In genomic region chr14:105219043-105219612, GRCh38 we compare ENCODE assay signal across 22 cellular contexts. TPM values are rescaled to one million over a fixed set of nuclear protein-coding genes. Genes with fewer than 3 reads are reported as not detected.
A peak's percentile ranks its signal among the peaks of the same experiment; 100 is the strongest.
DNase-seq lines count a peak whose midpoint lies in the region; TF ChIP-seq lines count a peak whose summit lies in the region.
"Had no signal": no experiment of that assay in that cellular context is flagged by ENCODE, and none has a peak within 500 bp of the region (broad histone marks: within the 10 kb centered on the region; RNA-seq: fewer than 3 reads in every experiment).

No MANE protein-coding gene starts in this region.

- H3K4me1 Mint-ChIP-seq in endodermal cell = peaks cover 2% of the 10 kb centered on the region
- H3K4me1 Mint-ChIP-seq in neural progenitor cell = peaks cover 10% of the 10 kb centered on the region
- H3K4me1 Mint-ChIP-seq: GM23338 had no signal

- H3K27ac Mint-ChIP-seq in endodermal cell (peak overlapping the region; percentile 39), neural progenitor cell (no peak overlapping the region)
- H3K27ac Mint-ChIP-seq: GM23338, HFFc6 had no signal

- peaks cover 61% of the 10 kb centered on the region for H3K36me3 Mint-ChIP-seq in endodermal cell (ENCODE audit: low read depth)
- H3K36me3 Mint-ChIP-seq in neural progenitor cell = peaks cover 20% of the 10 kb centered on the region

- H3K27me3 Mint-ChIP-seq in endodermal cell (ENCODE audit: insufficient read depth) (no peaks in the 10 kb centered on the region), neural progenitor cell (ENCODE audit: insufficient read depth, low read depth) (peaks cover 3% of the 10 kb centered on the region)
- H3K27me3 Mint-ChIP-seq: CD4-positive, CD25-positive, alpha-beta regulatory T cell; CD8-positive, alpha-beta memory T cell had no signal

- H3K27ac ChIP-seq in HEK293 (ENCODE audit: extremely low read depth, low read depth, low read length) = no peak overlapping the region
- no peak overlapping the region for H3K27ac ChIP-seq in endodermal cell (ENCODE audit: low read depth, low read length)
- no peak overlapping the region for H3K27ac ChIP-seq in neural progenitor cell
- H3K27ac ChIP-seq: A549; BLaER1 treated with 17β-estradiol and CSF1 and Interleukin-3, amounts not matched to agents 10 nM and 100 nM had no signal

- H3K9me3 ChIP-seq in HEK293 (ENCODE audit: control insufficient read depth, insufficient read depth, low read depth, low read length) (no peaks in the 10 kb centered on the region), endodermal cell (ENCODE audit: control insufficient read depth, low read length) (no peaks in the 10 kb centered on the region), neural progenitor cell (ENCODE audit: low read depth) (no peaks in the 10 kb centered on the region)
- H3K9me3 ChIP-seq: A549; BLaER1 treated with 17β-estradiol and CSF1 and Interleukin-3, amounts not matched to agents 10 nM and 100 nM had no signal

- no peaks in the 10 kb centered on the region for H3F3A ChIP-seq in neural progenitor cell (ENCODE audit: low read depth)

- no peak for DNase-seq in endodermal cell
- no peak for DNase-seq in neural progenitor cell (ENCODE audit: low spot score)
- DNase-seq in foreskin fibroblast = no peak
- no peak for DNase-seq in activated CD8-positive, alpha-beta memory T cell treated with anti-CD3 and anti-CD28 coated beads for 24 hours
- no peak for DNase-seq in activated gamma-delta T cell treated with Interleukin-2 at 50 U/mL for 16 hours
- no peak for DNase-seq in AG08396 (ENCODE audit: low spot score)
- DNase-seq: CD4-positive, CD25-positive, alpha-beta regulatory T cell; CD8-positive, alpha-beta memory T cell; COR-L47; DMS 273 treated with DMSO at 0.1 percent for 48 hours; DMS53; DND-41; EL; HCEC 1CT; HFFc6; IMR-90 had no signal

- TF ChIP-seq CTCF in HEK293 (tag by site-specific recombination; IDR thresholded peaks at IDR 0.05) = no peak
- no peak for TF ChIP-seq CTCF in endodermal cell (conservative IDR thresholded peaks at IDR 0.05)
- no peak for TF ChIP-seq CTCF in neural progenitor cell (IDR thresholded peaks at IDR 0.05)
- TF ChIP-seq CTCF in foreskin fibroblast (IDR thresholded peaks at IDR 0.05; ENCODE audit: low read depth, low read length) = no peak

- CTCF ChIA-PET in HEK293 (lab: Yijun Ruan, JAX) = interaction anchor here (1.0 kb wide), 2 partner anchors 16 to 18 kb away, joined by 5 read pairs; no protein-coding TSS in a partner anchor

- POLR2A ChIA-PET in HEK293 (lab: Yijun Ruan, JAX) = no interaction called here

- H3K4me3 ChIP-seq in HEK293 (ENCODE audit: low read depth, low read length) = no peak overlapping the region
- H3K4me3 ChIP-seq in endodermal cell (ENCODE audit: low read length) = no peak overlapping the region
- no peak overlapping the region for H3K4me3 ChIP-seq in neural progenitor cell
- no peak overlapping the region for H3K4me3 ChIP-seq in foreskin fibroblast (ENCODE audit: low read depth in 1 of 2, low read length in 2 of 2)
- H3K4me3 ChIP-seq: A549; BLaER1 treated with 17β-estradiol and CSF1 and Interleukin-3, amounts not matched to agents 10 nM and 100 nM; GM12878; GM23338; K562 had no signal

- peaks cover 3 to 82% of the 10 kb centered on the region in 2 experiments; a peak in 2 of 3 replicates for H3K36me3 ChIP-seq in HEK293 (ENCODE audit: control insufficient read depth in 2 of 2, insufficient read depth in 1 of 2, low read length in 2 of 2)
- peaks cover 30% of the 10 kb centered on the region for H3K36me3 ChIP-seq in endodermal cell (ENCODE audit: control insufficient read depth, insufficient read depth, low read length)
- no peaks in the 10 kb centered on the region for H3K36me3 ChIP-seq in neural progenitor cell

- no peaks in the 10 kb centered on the region for H3K79me2 ChIP-seq in neural progenitor cell (ENCODE audit: low read depth)

- WGBS in endodermal cell (ENCODE audit: insufficient coverage in 1 of 2, insufficient read length in 1 of 2), 2 experiments = 95 to 97% methylated on average over 29 of the region's 29 CpGs

- H3K9me3 Mint-ChIP-seq in endodermal cell (no peaks in the 10 kb centered on the region), neural progenitor cell (no peaks in the 10 kb centered on the region)
- H3K9me3 Mint-ChIP-seq: CD4-positive, CD25-positive, alpha-beta regulatory T cell; CD8-positive, alpha-beta memory T cell; GM23338; HFFc6 had no signal

- no peak overlapping the region for H2AFZ ChIP-seq in neural progenitor cell (replicated peaks)
- H2AFZ ChIP-seq: GM23338 had no signal

- no peaks in the 10 kb centered on the region for H3K27me3 ChIP-seq in endodermal cell (ENCODE audit: control insufficient read depth, insufficient read depth, low read length, poor library complexity, severe bottlenecking)
- H3K27me3 ChIP-seq in neural progenitor cell = no peaks in the 10 kb centered on the region

- H3K4me3 Mint-ChIP-seq in endodermal cell (no peak overlapping the region), neural progenitor cell (peak overlapping the region; percentile 48)
- H3K4me3 Mint-ChIP-seq: CD4-positive, CD25-positive, alpha-beta regulatory T cell; CD8-positive, alpha-beta memory T cell; GM23338; HFFc6 had no signal

- H4K20me1 ChIP-seq in neural progenitor cell (ENCODE audit: low read depth) = no peaks in the 10 kb centered on the region

- H3K4me1 ChIP-seq in HEK293 (ENCODE audit: control insufficient read depth, insufficient read depth, low read length) = no peaks in the 10 kb centered on the region
- no peaks in the 10 kb centered on the region for H3K4me1 ChIP-seq in endodermal cell (ENCODE audit: control insufficient read depth, insufficient read depth, low read length)
- H3K4me1 ChIP-seq in neural progenitor cell = no peaks in the 10 kb centered on the region
- H3K4me1 ChIP-seq: A549 had no signal

- no peak overlapping the region for H3K4me2 ChIP-seq in neural progenitor cell
- H3K4me2 ChIP-seq: A549; BLaER1 treated with 17β-estradiol and CSF1 and Interleukin-3, amounts not matched to agents 10 nM and 100 nM; GM23338 had no signal

- H3K9ac ChIP-seq in endodermal cell (ENCODE audit: extremely low read depth, low read length, poor library complexity, severe bottlenecking) = no peak overlapping the region
- H3K9ac ChIP-seq in neural progenitor cell = no peak overlapping the region

TF ChIP-seq in HEK293, 187 proteins besides CTCF, POLR2A, EP300 and RAD21:
- TF ChIP-seq SCRT2 (tag by site-specific recombination; IDR thresholded peaks at IDR 0.05) (peak; percentile 85), SCRT1 (tag by site-specific recombination; IDR thresholded peaks at IDR 0.05; ENCODE audit: borderline replicate concordance) (peak; percentile 56; the same call in 1 of the 2 replicates), ZIC2 (tag by site-specific recombination; IDR thresholded peaks at IDR 0.05) (no peak), ZNF37A (tag by site-specific recombination; IDR thresholded peaks at IDR 0.05) (no peak), WT1 (tag by site-specific recombination; IDR thresholded peaks at IDR 0.05) (no peak), SP3 (tag by site-specific recombination; IDR thresholded peaks at IDR 0.05) (no peak), ZNF2 (tag by site-specific recombination; IDR thresholded peaks at IDR 0.05) (no peak), ZNF777 (tag by site-specific recombination; IDR thresholded peaks at IDR 0.05; ENCODE audit: borderline replicate concordance) (no peak)

RNA-seq across cellular contexts. Expression of gene BTBD6, which starts 29.2 kb away (rescaled TPM):
- total RNA-seq in endodermal cell = 10 to 100 TPM; 21.8 to 26.9 TPM
- 29.0 TPM for polyA plus RNA-seq in endodermal cell (2013, experiment 1 of 2)
- polyA plus RNA-seq in endodermal cell (2013, experiment 2 of 2) = 27.7 TPM
- total RNA-seq in neural progenitor cell (ENCODE audit: low replicate concordance) = 9.0 and 15.0 TPM in 2 replicates
- total RNA-seq: K562 had no signal
- polyA plus RNA-seq: K562 had no signal

RNA-seq across cellular contexts. Expression of gene NUDT14, which starts 38.0 kb away (rescaled TPM):
- total RNA-seq in endodermal cell (10 to 100 TPM; 43.4 to 59.5 TPM), neural progenitor cell (ENCODE audit: low replicate concordance) (5.5 and 27.0 TPM in 2 replicates)
- 20.9 TPM for polyA plus RNA-seq in endodermal cell (2013, experiment 1 of 2)
- 20.4 TPM for polyA plus RNA-seq in endodermal cell (2013, experiment 2 of 2)

RNA-seq across cellular contexts. Expression of gene JAG2, which starts 50.6 kb away (rescaled TPM):
- total RNA-seq in endodermal cell (1 to 10 TPM; 6.4 TPM), neural progenitor cell (ENCODE audit: low replicate concordance) (2.1 and 4.3 TPM in 2 replicates)
- polyA plus RNA-seq in endodermal cell (2013, experiment 1 of 2) = 9.1 TPM
- polyA plus RNA-seq in endodermal cell (2013, experiment 2 of 2) = 5.2 TPM
